9 cellular contexts compared by ENCODE assay signal in genomic region chr1:109643385-109644230, GRCh38. TPM values are rescaled to one million over a fixed set of nuclear protein-coding genes. Genes with fewer than 3 reads are reported as not detected.
A peak's percentile ranks its signal among the peaks of the same experiment; 100 is the strongest.
DNase-seq lines count a peak whose midpoint lies in the region; ATAC-seq and TF ChIP-seq lines count a peak whose summit lies in the region.
"Had no signal": no experiment of that assay in that cellular context is flagged by ENCODE, and none has a peak within 500 bp of the region (broad histone marks: within the 10 kb centered on the region; RNA-seq: fewer than 3 reads in every experiment).

No MANE protein-coding gene starts in this region.

- H3K4me1 Mint-ChIP-seq in mesothelial cell of epicardium = peaks cover 24% of the 10 kb centered on the region

- ATAC-seq in GM18873 (IDR thresholded peaks at IDR 0.05; ENCODE audit: low FRiP score, unreplicated experiment) (peak; percentile 68), HG03103 (IDR thresholded peaks at IDR 0.05; ENCODE audit: low read depth, unreplicated experiment) (peak; percentile 69)

- peaks cover 10% of the 10 kb centered on the region for H3K9me3 Mint-ChIP-seq in mesothelial cell of epicardium

- peaks cover 1% of the 10 kb centered on the region for H3K36me3 Mint-ChIP-seq in mesothelial cell of epicardium

- DNase-seq in AG08395 (ENCODE audit: low spot score) = peak; percentile 74
- DNase-seq in NCI-H526 treated with DMSO at 0.1 percent for 48 hours (lab: John Stamatoyannopoulos, UW) = peak; percentile 48
- peak; percentile 74 to 82 for DNase-seq in activated CD4-positive, alpha-beta T cell treated with anti-CD3 and anti-CD28 coated beads, Interleukin-2, amount 50 U/mL, for 24 hours (ENCODE audit: low read depth in 1 of 2, low spot score in 1 of 2)
- DNase-seq in ecto neural progenitor cell (ENCODE audit: low spot score) = peak; percentile 92
- DNase-seq in mesothelial cell of epicardium (ENCODE audit: low spot score in 2 of 2, unreplicated experiment in 2 of 2) = peak; percentile 75 to 90
- peak; percentile 88 for DNase-seq in stimulated activated CD8-positive, alpha-beta memory T cell treated with anti-CD3 and anti-CD28 coated beads, Interleukin-4, amount 100 ng/mL, for 24 hours (ENCODE audit: low read depth)

- H3K4me3 Mint-ChIP-seq in mesothelial cell of epicardium = peak overlapping the region; percentile 24

- H3K27ac Mint-ChIP-seq in mesothelial cell of epicardium = peak overlapping the region; percentile 94

- H3K27me3 Mint-ChIP-seq in mesothelial cell of epicardium (ENCODE audit: low read depth) = no peaks in the 10 kb centered on the region

- TF ChIP-seq CTCF in mesothelial cell of epicardium (IDR thresholded peaks at IDR 0.05; ENCODE audit: unreplicated experiment) = peak; percentile 80

RNA-seq across cellular contexts. Expression of gene GSTM4, which starts 12.3 kb away (rescaled TPM):
- total RNA-seq in mesothelial cell of epicardium = 23.4 to 24.9 TPM (median 23.7 TPM) in 3 replicates

RNA-seq across cellular contexts. Expression of gene AMPD2, which starts 24.0 kb away (rescaled TPM):
- total RNA-seq in mesothelial cell of epicardium = 133 to 141 TPM (median 134 TPM) in 3 replicates

RNA-seq across cellular contexts. Expression of gene GNAT2, which starts 24.2 kb away (rescaled TPM):
- 0.36 TPM in 1 of 3 replicates, not detected in the others for total RNA-seq in mesothelial cell of epicardium
- total RNA-seq: temporal lobe had no signal

RNA-seq across cellular contexts. Expression of gene GSTM2, which starts 24.2 kb away (rescaled TPM):
- 169 to 186 TPM (median 177 TPM) in 3 replicates for total RNA-seq in mesothelial cell of epicardium

RNA-seq across cellular contexts. Expression of gene GSTM1, which starts 44.0 kb away (rescaled TPM):
- 48.8 to 54.2 TPM (median 52.3 TPM) in 3 replicates for total RNA-seq in mesothelial cell of epicardium
- total RNA-seq: temporal lobe had no signal

Comparison
In these comparisons a context has a peak if more than half of its experiments do, and no peak if none do; other contexts are left out.
1. Peak in every context shown above with its lines: DNase-seq and ATAC-seq.